Comparison of ENCODE assay signal across 22 cellular contexts in the genomic region with DNA sequence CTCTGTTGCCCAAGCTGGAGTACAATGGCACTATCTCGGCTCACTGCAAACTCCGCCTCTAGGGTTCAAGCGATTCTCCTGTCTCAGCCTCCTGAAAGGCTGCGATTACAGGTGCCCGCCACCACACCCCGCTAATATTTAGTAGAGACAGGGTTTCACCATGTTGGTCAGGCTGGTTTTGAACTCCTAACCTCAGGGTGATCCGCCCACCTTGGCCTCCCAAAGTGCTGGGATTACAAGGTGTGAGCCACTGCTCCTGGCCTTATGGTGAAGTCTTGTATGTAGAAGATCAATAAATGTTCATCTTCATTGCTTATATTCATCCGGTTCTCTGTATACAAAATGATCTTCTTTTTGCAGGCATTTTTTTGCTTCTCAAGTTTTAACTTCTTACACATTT.
"Had no signal": no experiment of that assay in that cellular context is flagged by ENCODE, and none has a peak within 500 bp of the region (broad histone marks: within the 10 kb centered on the region; RNA-seq: fewer than 3 reads in every experiment).

No MANE protein-coding gene starts in this region.

- H3K36me3 ChIP-seq: colonic mucosa had no signal

- H3K27me3 ChIP-seq: colonic mucosa, gastroesophageal sphincter, heart right ventricle, left lung had no signal

- H3K9me3 Mint-ChIP-seq: dendritic cell treated with granulocyte-macrophage colony-stimulating factor and Interleukin-4, amounts not matched to agents 40 ng/mL and 50 ng/mL, for 4 days; effector memory CD8-positive, alpha-beta T cell; endodermal cell; mesothelial cell of epicardium; naive B cell had no signal

- ATAC-seq: effector memory CD8-positive, alpha-beta T cell; esophagus mucosa; foreskin keratinocyte; gastroesophageal sphincter; heart right ventricle; left cardiac atrium; left ventricle myocardium superior; lower lobe of right lung; mucosa of descending colon had no signal

- H3K4me1 Mint-ChIP-seq: endodermal cell, mesothelial cell of epicardium, naive B cell had no signal

- DNase-seq: colonic mucosa; cortex of kidney; effector CD8-positive, alpha-beta T cell; effector memory CD8-positive, alpha-beta T cell; endodermal cell; erythroblast; foreskin keratinocyte; glutamatergic neuron; head of caudate nucleus; heart right ventricle; left cardiac atrium; left lung; left ventricle myocardium superior; lower lobe of right lung; mesenchymal stem cell; mucosa of descending colon; naive B cell had no signal

- H3K27ac ChIP-seq: colonic mucosa, epithelial cell of prostate, foreskin keratinocyte, gastroesophageal sphincter, heart right ventricle, left lung, lower lobe of right lung had no signal

- H3K27ac Mint-ChIP-seq: dendritic cell treated with granulocyte-macrophage colony-stimulating factor and Interleukin-4, amounts not matched to agents 40 ng/mL and 50 ng/mL, for 4 days; effector memory CD8-positive, alpha-beta T cell; endodermal cell; mesothelial cell of epicardium had no signal

- H3K27me3 Mint-ChIP-seq: dendritic cell treated with granulocyte-macrophage colony-stimulating factor and Interleukin-4, amounts not matched to agents 40 ng/mL and 50 ng/mL, for 4 days; naive B cell had no signal

- H3K36me3 Mint-ChIP-seq: mesothelial cell of epicardium had no signal

- H3K4me1 ChIP-seq: colonic mucosa, foreskin keratinocyte, gastroesophageal sphincter, heart right ventricle, left lung, lower lobe of right lung had no signal

- H3K4me3 ChIP-seq: colonic mucosa, gastroesophageal sphincter, heart right ventricle, left lung, lower lobe of right lung, mucosa of descending colon had no signal

- H3K4me3 Mint-ChIP-seq: dendritic cell treated with granulocyte-macrophage colony-stimulating factor and Interleukin-4, amounts not matched to agents 40 ng/mL and 50 ng/mL, for 4 days; effector memory CD8-positive, alpha-beta T cell; endodermal cell; mesothelial cell of epicardium; naive B cell had no signal

- H3K9me3 ChIP-seq: colonic mucosa, gastroesophageal sphincter, heart right ventricle, left lung, lower lobe of right lung, mucosa of descending colon had no signal
